ENCODE assay signal across 31 cellular contexts in genomic region chr6:147274776-147275175, GRCh38.
"Had no signal": no experiment of that assay in that cellular context is flagged by ENCODE, and none has a peak within 500 bp of the region (broad histone marks: within the 10 kb centered on the region; RNA-seq: fewer than 3 reads in every experiment).

No MANE protein-coding gene starts in this region.

- DNase-seq: natural killer cell; occipital lobe; ovary; posterior cingulate gyrus; psoas muscle; right cardiac atrium; spleen; stimulated activated CD4-positive, alpha-beta T cell treated with anti-CD3 and anti-CD28 coated beads, Interleukin-12 subunit alpha, Interleukin-12 subunit beta, amount 100 ng/mL, for 4 hours; stimulated activated CD4-positive, alpha-beta T cell treated with anti-CD3 and anti-CD28 coated beads, Interleukin-1b, Interleukin-23, amount 100 ng/mL, for 48 hours; stimulated activated CD4-positive, alpha-beta T cell treated with anti-CD3 and anti-CD28 coated beads, Interleukin-4, amount 100 ng/mL, for 1 hour; stimulated activated CD4-positive, alpha-beta T cell treated with anti-CD3 and anti-CD28 coated beads, Interleukin-4, amount 100 ng/mL, for 4 hours; stimulated activated CD8-positive, alpha-beta memory T cell treated with anti-CD3 and anti-CD28 coated beads, Interleukin-4, amount 100 ng/mL, for 48 hours; stimulated activated naive CD4-positive, alpha-beta T cell; stimulated activated naive CD8-positive, alpha-beta T cell treated with anti-CD3 and anti-CD28 coated beads, Interleukin-15, amount 100 ng/mL, for 72 hours; stimulated activated naive CD8-positive, alpha-beta T cell treated with anti-CD3 and anti-CD28 coated beads, Interleukin-15, Interleukin-2, amounts not matched to agents 100 U/mL and 50 U/mL, for 24 hours; substantia nigra; testis; tibial artery; transverse colon; upper lobe of right lung; uterus had no signal

- ATAC-seq: natural killer cell; psoas muscle; right cardiac atrium; sciatic nerve; stimulated activated memory B cell treated with anti-CD40 and anti-IgM and Interleukin-4, amounts not matched to agents 10 μg/mL and 1 μg/mL and 100 μg/mL, for 72 hours; stimulated activated naive CD8-positive, alpha-beta T cell treated with anti-CD3 and anti-CD28 coated beads, Interleukin-15, amount 100 ng/mL, for 72 hours; stimulated activated naive CD8-positive, alpha-beta T cell treated with anti-CD3 and anti-CD28 coated beads, Interleukin-15, Interleukin-2, amounts not matched to agents 100 U/mL and 50 U/mL, for 24 hours; upper lobe of right lung had no signal

- H3K27me3 Mint-ChIP-seq: progenitor cell of endocrine pancreas; stimulated activated memory B cell treated with anti-CD40 and anti-IgM and Interleukin-4, amounts not matched to agents 10 μg/mL and 1 μg/mL and 100 μg/mL, for 72 hours; stimulated activated naive CD8-positive, alpha-beta T cell treated with anti-CD3 and anti-CD28 coated beads, Interleukin-15, amount 100 ng/mL, for 72 hours; type B pancreatic cell had no signal

- H2AFZ ChIP-seq: neural progenitor cell, parathyroid adenoma had no signal

- H3K9me3 Mint-ChIP-seq: natural killer cell; neural progenitor cell; stimulated activated memory B cell treated with anti-CD40 and anti-IgM and Interleukin-4, amounts not matched to agents 10 μg/mL and 1 μg/mL and 100 μg/mL, for 72 hours had no signal

- H3K4me3 ChIP-seq: neural progenitor cell, ovary, psoas muscle, skin epidermis, smooth muscle cell, spleen, suprapubic skin, testis, tibial artery, transverse colon, upper lobe of right lung, uterus had no signal

- H3K9me3 ChIP-seq: ovary, psoas muscle, spleen, suprapubic skin, testis, tibial artery, transverse colon, upper lobe of right lung, uterus had no signal

- H3K27me3 ChIP-seq: neural progenitor cell, ovary, spleen, suprapubic skin, testis, tibial artery, transverse colon, upper lobe of right lung, uterus had no signal

- H3K27ac Mint-ChIP-seq: natural killer cell; nephron; neural progenitor cell; progenitor cell of endocrine pancreas; stimulated activated memory B cell treated with anti-CD40 and anti-IgM and Interleukin-4, amounts not matched to agents 10 μg/mL and 1 μg/mL and 100 μg/mL, for 72 hours; stimulated activated naive CD8-positive, alpha-beta T cell treated with anti-CD3 and anti-CD28 coated beads, Interleukin-15, amount 100 ng/mL, for 72 hours; type B pancreatic cell had no signal

- H3K36me3 ChIP-seq: ovary, uterus had no signal

- H3K4me2 ChIP-seq: neural progenitor cell, smooth muscle cell had no signal

- H3K27ac ChIP-seq: neural progenitor cell, ovary, parathyroid adenoma, psoas muscle, skin epidermis, spleen, suprapubic skin, testis, tibial artery, transverse colon, upper lobe of right lung, uterus had no signal

- H3K4me1 ChIP-seq: neural progenitor cell, psoas muscle, suprapubic skin, testis, tibial artery, transverse colon, upper lobe of right lung, uterus had no signal

- H3K9ac ChIP-seq: neural progenitor cell, parathyroid adenoma had no signal

- H3K4me1 Mint-ChIP-seq: nephron; neural progenitor cell; stimulated activated memory B cell treated with anti-CD40 and anti-IgM and Interleukin-4, amounts not matched to agents 10 μg/mL and 1 μg/mL and 100 μg/mL, for 72 hours had no signal

- H3K4me3 Mint-ChIP-seq: natural killer cell; nephron; neural progenitor cell; stimulated activated memory B cell treated with anti-CD40 and anti-IgM and Interleukin-4, amounts not matched to agents 10 μg/mL and 1 μg/mL and 100 μg/mL, for 72 hours; stimulated activated naive CD8-positive, alpha-beta T cell treated with anti-CD3 and anti-CD28 coated beads, Interleukin-15, amount 100 ng/mL, for 72 hours; type B pancreatic cell had no signal
